In the genomic region with DNA sequence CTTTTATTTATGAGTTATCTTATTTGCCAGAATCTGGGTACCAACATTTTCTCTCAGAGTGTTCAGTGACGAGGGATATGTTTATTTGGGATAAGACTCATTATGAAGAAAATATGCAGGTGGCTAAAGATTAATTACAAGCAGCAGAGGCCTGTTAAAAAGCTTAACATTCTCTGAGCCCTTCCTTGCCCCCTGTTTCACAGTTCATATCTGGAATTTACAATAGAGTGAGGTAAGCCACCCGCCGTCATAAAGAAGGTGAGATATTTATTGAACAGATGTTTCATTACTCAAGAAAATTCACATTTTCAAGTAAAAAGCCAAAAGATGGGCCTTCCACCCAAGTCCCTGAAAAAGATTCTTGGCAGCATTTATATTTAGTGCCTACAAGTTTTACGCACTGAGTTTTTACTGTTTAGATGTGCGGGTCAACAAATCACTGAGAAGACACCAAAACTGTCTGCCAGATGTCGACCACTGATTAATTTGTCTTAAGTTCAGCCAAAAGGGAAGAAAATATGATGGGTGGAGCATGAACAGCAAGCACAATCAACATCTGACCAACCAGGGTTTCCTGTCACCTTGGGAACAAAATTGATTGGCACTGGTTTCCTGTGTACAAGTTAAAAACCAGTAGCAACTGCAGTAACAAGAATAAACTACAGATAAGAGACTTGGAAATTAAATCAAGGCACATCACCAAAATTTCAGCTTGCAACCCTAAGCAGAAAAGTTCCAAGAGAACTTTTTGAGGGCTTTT, we compare ENCODE assay signal across 11 cellular contexts.
DNase-seq lines count a peak whose midpoint lies in the region; ATAC-seq and TF ChIP-seq lines count a peak whose summit lies in the region.
"Had no signal": no experiment of that assay in that cellular context is flagged by ENCODE, and none has a peak within 500 bp of the region (broad histone marks: within the 10 kb centered on the region; RNA-seq: fewer than 3 reads in every experiment).

No MANE protein-coding gene starts in this region.

- H3K4me3 Mint-ChIP-seq in natural killer cell (no peak overlapping the region), immature natural killer cell (peak overlapping the region in 1 of 5 donors; percentile 30)
- H3K4me3 Mint-ChIP-seq in natural killer cell treated with Interleukin-12 subunit alpha and Interleukin-12 subunit beta and Interleukin-15 and Interleukin-18, amount 100 ng/mL, for 72 hours = no peak overlapping the region
- H3K4me3 Mint-ChIP-seq: activated T-cell treated with anti-CD3 and anti-CD28 coated beads, Interleukin-2, amount 50 U/mL, for 72 hours had no signal

- intact Hi-C loops in natural killer cell (cut with micrococcal nuclease) = loop anchor here (5.0 kb wide), 1 partner anchor 840 kb away; no protein-coding TSS in a partner anchor

- DNase-seq in natural killer cell = no peak
- DNase-seq in natural killer cell treated with Interleukin-12 subunit alpha and Interleukin-12 subunit beta and Interleukin-15 and Interleukin-18, amount 100 ng/mL, for 72 hours (ENCODE audit: low spot score) = no peak
- peak; percentile 23 for DNase-seq in amniotic epithelial cell (ENCODE audit: low read depth)
- peak; percentile 24 to 34 (median 29) for DNase-seq in immature natural killer cell
- no peak for DNase-seq in COLO829 (ENCODE audit: low spot score)
- no peak for DNase-seq in NCI-H2196 treated with DMSO at 0.1 percent for 48 hours (lab: John Stamatoyannopoulos, UW; ENCODE audit: unreplicated experiment)
- no peak for DNase-seq in 8988T
- DNase-seq: activated T-cell treated with anti-CD3 and anti-CD28 coated beads, Interleukin-2, amount 50 U/mL, for 72 hours; NCI-H1417 treated with DMSO at 0.1 percent for 48 hours; T1000 had no signal

- no peak for TF ChIP-seq CTCF in natural killer cell (IDR thresholded peaks at IDR 0.05)

- H3K27ac Mint-ChIP-seq in natural killer cell (peak overlapping the region; percentile 9 to 48), immature natural killer cell (peak overlapping the region in 4 of 6 donors; percentile 12 to 81 (median 39))
- peak overlapping the region in 1 of 2 donors; percentile 41 for H3K27ac Mint-ChIP-seq in natural killer cell treated with Interleukin-12 subunit alpha and Interleukin-12 subunit beta and Interleukin-15 and Interleukin-18, amount 100 ng/mL, for 72 hours
- H3K27ac Mint-ChIP-seq: activated T-cell treated with anti-CD3 and anti-CD28 coated beads, Interleukin-2, amount 50 U/mL, for 72 hours had no signal

- H3K27me3 Mint-ChIP-seq in natural killer cell (ENCODE audit: low read depth in 2 of 2) (peaks cover 2 to 14% of the 10 kb centered on the region in 2 donors), immature natural killer cell (ENCODE audit: low read depth in 3 of 3) (peaks cover 0 to 3% (median 2%) of the 10 kb centered on the region in 3 donors)
- peaks cover 2 to 4% of the 10 kb centered on the region in 2 donors for H3K27me3 Mint-ChIP-seq in natural killer cell treated with Interleukin-12 subunit alpha and Interleukin-12 subunit beta and Interleukin-15 and Interleukin-18, amount 100 ng/mL, for 72 hours

- ATAC-seq in natural killer cell (peak in 2 of 3 donors; percentile 29 to 64), HG02870 (IDR thresholded peaks at IDR 0.05; ENCODE audit: unreplicated experiment) (no peak)
- ATAC-seq in natural killer cell treated with Interleukin-12 subunit alpha and Interleukin-12 subunit beta and Interleukin-15 and Interleukin-18, amount 100 ng/mL, for 72 hours = no peak
- ATAC-seq: activated T-cell treated with anti-CD3 and anti-CD28 coated beads, Interleukin-2, amount 50 U/mL, for 72 hours had no signal

- H3K4me1 Mint-ChIP-seq in natural killer cell (peaks cover 17 to 26% of the 10 kb centered on the region in 2 donors), immature natural killer cell (peaks cover 17 to 22% of the 10 kb centered on the region in 2 donors)
- H3K4me1 Mint-ChIP-seq in natural killer cell treated with Interleukin-12 subunit alpha and Interleukin-12 subunit beta and Interleukin-15 and Interleukin-18, amount 100 ng/mL, for 72 hours (ENCODE audit: low read depth in 2 of 2) = peaks cover 0 to 10% of the 10 kb centered on the region in 2 donors

- H3K36me3 Mint-ChIP-seq in natural killer cell = no peaks in the 10 kb centered on the region
- no peaks in the 10 kb centered on the region for H3K36me3 Mint-ChIP-seq in natural killer cell treated with Interleukin-12 subunit alpha and Interleukin-12 subunit beta and Interleukin-15 and Interleukin-18, amount 100 ng/mL, for 72 hours
- no peaks in the 10 kb centered on the region for H3K36me3 Mint-ChIP-seq in immature natural killer cell

- H3K9me3 Mint-ChIP-seq in natural killer cell (no peaks in the 10 kb centered on the region), immature natural killer cell (no peaks in the 10 kb centered on the region)
- H3K9me3 Mint-ChIP-seq in natural killer cell treated with Interleukin-12 subunit alpha and Interleukin-12 subunit beta and Interleukin-15 and Interleukin-18, amount 100 ng/mL, for 72 hours = no peaks in the 10 kb centered on the region
- H3K9me3 Mint-ChIP-seq: activated T-cell treated with anti-CD3 and anti-CD28 coated beads, Interleukin-2, amount 50 U/mL, for 72 hours had no signal

Comparison
In these comparisons a context has a peak if more than half of its experiments do, and no peak if none do; other contexts are left out.
1. ATAC-seq: peak in natural killer cell (2 of 3); none in natural killer cell treated with Interleukin-12 subunit alpha and Interleukin-12 subunit beta and Interleukin-15 and Interleukin-18, amount 100 ng/mL, for 72 hours (0 of 2) and HG02870 (single experiment).
2. DNase-seq: peak in amniotic epithelial cell (single experiment) and immature natural killer cell (3 of 3); none in natural killer cell (single experiment), natural killer cell treated with Interleukin-12 subunit alpha and Interleukin-12 subunit beta and Interleukin-15 and Interleukin-18, amount 100 ng/mL, for 72 hours (single experiment), COLO829 (single experiment), NCI-H2196 treated with DMSO at 0.1 percent for 48 hours (single experiment) and 8988T (single experiment).